ENCODE assay signal across 9 cellular contexts in the genomic region with DNA sequence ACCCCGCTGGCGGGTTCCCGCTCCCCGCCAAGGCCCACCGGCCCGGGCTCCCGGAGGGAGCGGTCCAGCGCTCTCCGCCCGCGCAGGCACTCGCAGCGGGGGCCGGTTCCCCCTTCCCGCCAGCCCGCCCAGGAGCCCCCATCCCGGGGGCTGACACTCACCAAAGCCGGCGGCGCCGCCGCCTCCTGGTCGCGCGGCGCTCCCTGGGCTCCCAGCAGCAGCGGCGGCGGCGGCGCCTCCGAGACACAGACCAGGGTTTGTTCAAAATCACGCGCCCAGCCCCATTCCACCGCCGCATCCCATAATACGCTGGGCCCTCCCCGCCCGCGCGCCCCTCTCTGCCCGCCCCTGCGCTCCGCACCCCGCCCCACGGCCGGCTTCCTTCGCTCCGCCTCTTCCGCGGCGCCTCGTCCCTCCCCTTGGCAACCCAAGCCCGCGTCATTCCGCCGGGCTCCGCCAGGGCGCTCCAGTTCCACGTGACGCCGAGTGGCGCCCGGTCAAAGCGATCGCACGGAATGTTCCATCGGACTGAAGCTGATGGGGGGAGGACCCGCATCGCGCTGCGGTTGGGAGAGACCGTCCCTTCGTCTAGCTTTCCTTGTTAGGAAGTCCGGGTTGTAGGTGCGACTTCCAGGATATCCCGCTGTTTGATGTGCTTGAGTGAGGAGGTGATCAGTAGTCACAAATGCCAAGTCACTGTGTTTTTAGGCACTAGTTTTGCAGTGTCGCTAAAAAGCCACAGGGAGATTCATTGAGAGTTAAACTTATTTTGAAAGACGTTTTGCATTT. TPM values are rescaled to one million over a fixed set of nuclear protein-coding genes. Genes with fewer than 3 reads are reported as not detected.
DNase-seq lines count a peak whose midpoint lies in the region; ATAC-seq, FAIRE-seq and TF ChIP-seq lines count a peak whose summit lies in the region.
"Had no signal": no experiment of that assay in that cellular context is flagged by ENCODE, and none has a peak within 500 bp of the region (broad histone marks: within the 10 kb centered on the region; RNA-seq: fewer than 3 reads in every experiment).

No MANE protein-coding gene starts in this region.

- H3K9me3 Mint-ChIP-seq in activated B cell treated with CpG ODN at 0.5 μM for 24 hours: no peaks in the 10 kb centered on the region
- no peaks in the 10 kb centered on the region for H3K9me3 Mint-ChIP-seq in central memory CD8-positive, alpha-beta T cell

- peaks cover 5% of the 10 kb centered on the region for H3K36me3 Mint-ChIP-seq in activated B cell treated with CpG ODN at 0.5 μM for 24 hours (ENCODE audit: low read depth)
- H3K36me3 Mint-ChIP-seq in central memory CD8-positive, alpha-beta T cell (ENCODE audit: insufficient read depth): peaks cover 24% of the 10 kb centered on the region

- peak; percentile 43 for TF ChIP-seq CTCF in AG09309 (IDR thresholded peaks at IDR 0.05; ENCODE audit: control insufficient read depth, insufficient read depth, low read depth, low read length, missing control alignments)
- TF ChIP-seq CTCF in activated B cell treated with CpG ODN at 0.5 μM for 24 hours (IDR thresholded peaks at IDR 0.05): no peak

- peak; percentile 87 for ATAC-seq in GM18909 (IDR thresholded peaks at IDR 0.05; ENCODE audit: poor library complexity, unreplicated experiment)
- ATAC-seq in HG03175 (IDR thresholded peaks at IDR 0.05; ENCODE audit: unreplicated experiment): peak; percentile 83
- peak; percentile 92 for ATAC-seq in activated B cell treated with CpG ODN at 0.5 μM for 24 hours (ENCODE audit: low read depth)
- ATAC-seq in central memory CD8-positive, alpha-beta T cell (replicated peaks; ENCODE audit: extremely low read depth, poor library complexity, severe bottlenecking): peak; percentile 79

- H3K27ac Mint-ChIP-seq in activated B cell treated with CpG ODN at 0.5 μM for 24 hours: peak overlapping the region; percentile 92
- peak overlapping the region; percentile 84 for H3K27ac Mint-ChIP-seq in central memory CD8-positive, alpha-beta T cell (ENCODE audit: low read depth)

- DNase-seq in AG09309 (ENCODE audit: low read depth): peak; percentile 88
- peak; percentile 90 for DNase-seq in NCI-H2227 treated with DMSO at 0.1 percent for 48 hours (lab: John Stamatoyannopoulos, UW)
- peak; percentile 97 for DNase-seq in activated B cell treated with CpG ODN at 0.5 μM for 24 hours
- DNase-seq in central memory CD8-positive, alpha-beta T cell (ENCODE audit: low spot score in 2 of 2): peak; percentile 95 to 96
- peak; percentile 95 for DNase-seq in stimulated activated CD4-positive, alpha-beta T cell treated with anti-CD3 and anti-CD28 coated beads, Interleukin-12 subunit alpha, Interleukin-12 subunit beta, amount 100 ng/mL, for 4 hours

- peak; percentile 91 for FAIRE-seq in islet of Langerhans (lab: Jason Lieb, UNC)
- FAIRE-seq: colon had no signal

- H3K27me3 Mint-ChIP-seq in activated B cell treated with CpG ODN at 0.5 μM for 24 hours: no peaks in the 10 kb centered on the region
- no peaks in the 10 kb centered on the region for H3K27me3 Mint-ChIP-seq in central memory CD8-positive, alpha-beta T cell

- peaks cover 44% of the 10 kb centered on the region for H3K4me1 Mint-ChIP-seq in activated B cell treated with CpG ODN at 0.5 μM for 24 hours
- H3K4me1 Mint-ChIP-seq in central memory CD8-positive, alpha-beta T cell: peaks cover 47% of the 10 kb centered on the region

- peak overlapping the region; percentile 73 for H3K4me3 ChIP-seq in AG09309 (ENCODE audit: control insufficient read depth, low read depth, low read length)

- intact Hi-C loops in activated B cell treated with CpG ODN at 0.5 μM for 24 hours (cut with micrococcal nuclease): loop anchor here (1.0 to 5.0 kb wide), 10 partner anchors 21 to 584 kb away; a partner anchor contains a TSS

- CTCF ChIA-PET in activated B cell treated with CpG ODN at 0.5 μM for 24 hours (lab: Charles Lee): interaction anchor here (1.1 to 1.4 kb wide), 2 partner anchors 22 to 272 kb away, joined by 4 to 6 read pairs; a partner anchor contains a TSS

- POLR2A ChIA-PET in activated B cell treated with CpG ODN at 0.5 μM for 24 hours (lab: Charles Lee): interaction anchor here (0.6 to 4.4 kb wide), 12 partner anchors 17 to 1494 kb away, joined by 3 to 63 read pairs (median 6); a partner anchor contains a TSS

- H3K4me3 Mint-ChIP-seq in activated B cell treated with CpG ODN at 0.5 μM for 24 hours: peak overlapping the region; percentile 94
- peak overlapping the region; percentile 98 for H3K4me3 Mint-ChIP-seq in central memory CD8-positive, alpha-beta T cell

RNA-seq across cellular contexts. Expression of a gene that starts 2.2 kb away (rescaled TPM):
- 10.4 and 12.1 TPM in 2 replicates for total RNA-seq in activated B cell treated with CpG ODN at 0.5 μM for 24 hours

RNA-seq across cellular contexts. Expression of a gene that starts 22.2 kb away (rescaled TPM):
- 32.7 and 36.7 TPM in 2 replicates for total RNA-seq in activated B cell treated with CpG ODN at 0.5 μM for 24 hours

Comparison
In these comparisons a context has a peak if more than half of its experiments do, and no peak if none do; other contexts are left out.
1. Peak in every context shown above with its lines: DNase-seq, ATAC-seq and H3K4me3 ChIP-seq.